In genomic region chr20:59004493-59004762, GRCh38 we compare ENCODE assay signal across 1 cellular context.
TF ChIP-seq lines count a peak whose summit lies in the region.

No MANE protein-coding gene starts in this region.

TF ChIP-seq in SK-N-SH treated with all-trans-retinoic acid at 6 μM for 48 hours, 23 proteins besides CTCF, POLR2A, EP300 and RAD21 (continued from another document):
- TF ChIP-seq ISL1 (CRISPR knock-in tag; IDR thresholded peaks at IDR 0.05) (no peak), PATZ1 (CRISPR knock-in tag; IDR thresholded peaks at IDR 0.05; ENCODE audit: borderline replicate concordance) (no peak), TCF4 (CRISPR knock-in tag; IDR thresholded peaks at IDR 0.05; ENCODE audit: borderline replicate concordance) (no peak), ZNF565 (CRISPR knock-in tag; conservative IDR thresholded peaks at IDR 0.05; ENCODE audit: low read depth) (no peak), TOX (CRISPR knock-in tag; IDR thresholded peaks at IDR 0.05; ENCODE audit: borderline replicate concordance) (no peak)
